8 cellular contexts compared by ENCODE assay signal in genomic region chr7:50467817-50468610, GRCh38. TPM values are rescaled to one million over a fixed set of nuclear protein-coding genes. Genes with fewer than 3 reads are reported as not detected.
DNase-seq lines count a peak whose midpoint lies in the region; ATAC-seq, FAIRE-seq and TF ChIP-seq lines count a peak whose summit lies in the region.

No MANE protein-coding gene starts in this region.

- DNase-seq in GM12891 (ENCODE audit: insufficient read length, low spot score) (peak; percentile 66), NAMALWA (ENCODE audit: low spot score) (peak; percentile 88), T follicular helper cell (ENCODE audit: low read depth) (peak; percentile 61), adipocyte (ENCODE audit: low read depth) (peak; percentile 91), right atrium auricular region (ENCODE audit: low spot score) (peak; percentile 82), gastrocnemius medialis (peak; percentile 72 to 82), mesenteric fat pad (ENCODE audit: low spot score) (no peak)

- FAIRE-seq in GM12891 (lab: Jason Lieb, UNC), result peak; percentile 99

- peak; percentile 86 for ATAC-seq in HG02571 (IDR thresholded peaks at IDR 0.05; ENCODE audit: unreplicated experiment)
- peak; percentile 87 for ATAC-seq in gastrocnemius medialis

- no peak for TF ChIP-seq POLR2A in GM12891 (IDR thresholded peaks at IDR 0.05; ENCODE audit: low read depth, low read length)
- no peak for TF ChIP-seq POLR2A in gastrocnemius medialis (IDR thresholded peaks at IDR 0.05)

- TF ChIP-seq CTCF in right atrium auricular region (IDR thresholded peaks at IDR 0.05) (peak; percentile 84 to 95), gastrocnemius medialis (IDR thresholded peaks at IDR 0.05 in 4 of 5, conservative IDR thresholded peaks at IDR 0.05 in 1 of 5) (peak; percentile 93 to 95 (median 94))

- H3K9me3 ChIP-seq in adipocyte (ENCODE audit: control insufficient read depth, low read length) (no peaks in the 10 kb centered on the region), right atrium auricular region (no peaks in the 10 kb centered on the region), gastrocnemius medialis (no peaks in the 10 kb centered on the region)

- intact Hi-C loops in gastrocnemius medialis (cut with DNase I; ENCODE audit: low total_unique reads), result loop anchor here (1.0 to 10.0 kb wide), 6 partner anchors 41 to 697 kb away; no protein-coding TSS in a partner anchor

- in situ Hi-C loops in gastrocnemius medialis (cut with MboI; ENCODE audit: low sequenced_read_pairs in 4 of 4), result loop anchor here (5.0 to 25.0 kb wide), 9 partner anchors 127 to 894 kb away; partner anchors contain the start of gene GRB10 (in 2 of the 4)

- no peak overlapping the region for H3K9ac ChIP-seq in adipocyte (ENCODE audit: low read length)

- no peaks in the 10 kb centered on the region for H3K36me3 ChIP-seq in adipocyte (ENCODE audit: control insufficient read depth, insufficient read depth, low read length, severe bottlenecking)
- H3K36me3 ChIP-seq in right atrium auricular region, result no peaks in the 10 kb centered on the region
- no peaks in the 10 kb centered on the region for H3K36me3 ChIP-seq in gastrocnemius medialis

- no peaks in the 10 kb centered on the region for H3K4me1 ChIP-seq in adipocyte (ENCODE audit: control insufficient read depth, insufficient read depth, low read length)
- peaks cover 0 to 6% of the 10 kb centered on the region in 2 donors for H3K4me1 ChIP-seq in right atrium auricular region
- peaks cover 5 to 8% of the 10 kb centered on the region in 2 donors for H3K4me1 ChIP-seq in gastrocnemius medialis

- H3K27ac ChIP-seq in right atrium auricular region, result no peak overlapping the region
- peak overlapping the region; percentile 71 to 81 (median 74) for H3K27ac ChIP-seq in gastrocnemius medialis

- peaks cover 53% of the 10 kb centered on the region for H3K27me3 ChIP-seq in adipocyte (replicated peaks; ENCODE audit: control insufficient read depth, insufficient read depth, low read length)
- no peaks in the 10 kb centered on the region for H3K27me3 ChIP-seq in right atrium auricular region
- no peaks in the 10 kb centered on the region for H3K27me3 ChIP-seq in gastrocnemius medialis

- H3K4me3 ChIP-seq in adipocyte (ENCODE audit: low read length) (no peak overlapping the region), right atrium auricular region (no peak overlapping the region), gastrocnemius medialis (peak overlapping the region; percentile 21 to 57 (median 35))

TF ChIP-seq in GM12891, 5 proteins besides CTCF, POLR2A, EP300 and RAD21:
- TF ChIP-seq POLR2AphosphoS5 (IDR thresholded peaks at IDR 0.05; ENCODE audit: low read depth, low read length), result no peak
- no peak for TF ChIP-seq POU2F2 (IDR thresholded peaks at IDR 0.05; ENCODE audit: low read depth, low read length)
- TF ChIP-seq SPI1 (IDR thresholded peaks at IDR 0.05; ENCODE audit: low read depth, low read length), result no peak
- no peak for TF ChIP-seq PAX5 (IDR thresholded peaks at IDR 0.05; ENCODE audit: insufficient read depth, low read length, severe bottlenecking)
- no peak for TF ChIP-seq TAF1 (IDR thresholded peaks at IDR 0.05; ENCODE audit: low read depth, low read length)

RNA-seq across cellular contexts. Expression of gene FIGNL1, which starts 17.9 kb away (rescaled TPM):
- 9.0 TPM for polyA plus RNA-seq in GM12891 (2012; ENCODE audit: low read depth, missing spikeins)
- total RNA-seq in right atrium auricular region (1 to 10 TPM; 4.7 TPM), gastrocnemius medialis (1 to 10 TPM; 2.3 to 9.2 (median 6.2) TPM), mesenteric fat pad (7.2 TPM)

Comparison
In these comparisons a context has a peak if more than half of its experiments do, and no peak if none do; other contexts are left out.
1. H3K4me3 ChIP-seq: peak in gastrocnemius medialis (4 of 4); none in adipocyte (single experiment) and right atrium auricular region (0 of 2).
2. H3K27ac ChIP-seq: peak in gastrocnemius medialis (4 of 4); none in right atrium auricular region (0 of 2).